In the genomic region with DNA sequence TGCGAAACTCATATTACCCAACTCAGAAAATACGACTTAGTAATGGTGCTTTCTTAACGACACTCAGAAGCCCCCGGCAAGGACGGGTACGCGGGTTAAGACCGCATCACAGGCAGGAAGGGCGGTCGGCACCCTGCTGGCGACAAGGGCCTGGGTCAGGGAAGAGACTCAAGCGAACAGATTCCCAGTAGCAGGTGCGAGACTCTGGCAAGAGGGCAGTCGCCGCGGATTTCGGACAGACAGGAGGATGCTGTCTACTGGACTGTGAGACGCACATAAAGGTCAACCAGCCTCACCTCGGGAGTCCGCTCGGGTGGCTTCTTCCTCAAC, we compare ENCODE assay signal across 8 cellular contexts.
A peak's percentile ranks its signal among the peaks of the same experiment; 100 is the strongest.
DNase-seq lines count a peak whose midpoint lies in the region; ATAC-seq and TF ChIP-seq lines count a peak whose summit lies in the region.

No MANE protein-coding gene starts in this region.

- DNase-seq in EL, result peak; percentile 69
- peak; percentile 27 for DNase-seq in HuH-7.5 (ENCODE audit: low spot score)
- DNase-seq in T-helper 2 cell, result peak; percentile 17 to 84 (median 62)
- DNase-seq in cardiac fibroblast (ENCODE audit: low read depth in 2 of 2), result peak; percentile 52 to 60
- DNase-seq in kidney tubule cell (ENCODE audit: low spot score), result peak; percentile 75
- peak; percentile 56 for DNase-seq in stimulated activated CD4-positive, alpha-beta T cell treated with anti-CD3 and anti-CD28 coated beads, Interleukin-4, amount 100 ng/mL, for 24 hours
- no peak for DNase-seq in epidermal melanocyte (ENCODE audit: insufficient read length, low spot score)

- TF ChIP-seq CTCF in cardiac fibroblast (IDR thresholded peaks at IDR 0.05; ENCODE audit: low read depth, low read length), result peak; percentile 8

- peak overlapping the region; percentile 86 for H3K4me3 ChIP-seq in cardiac fibroblast (replicated peaks in 1 of 2; ENCODE audit: low read depth in 2 of 2, low read length in 2 of 2)

- ATAC-seq in GM21529 (IDR thresholded peaks at IDR 0.05; ENCODE audit: unreplicated experiment), result peak; percentile 26
